Comparison of ENCODE assay signal across 13 cellular contexts in genomic region chr11:72681226-72682153, GRCh38. TPM values are rescaled to one million over a fixed set of nuclear protein-coding genes. Genes with fewer than 3 reads are reported as not detected.
DNase-seq lines count a peak whose midpoint lies in the region; ATAC-seq and TF ChIP-seq lines count a peak whose summit lies in the region.
"Had no signal": no experiment of that assay in that cellular context is flagged by ENCODE, and none has a peak within 500 bp of the region (broad histone marks: within the 10 kb centered on the region; RNA-seq: fewer than 3 reads in every experiment).

No MANE protein-coding gene starts in this region.

- no peak for TF ChIP-seq CTCF in PC-9 (conservative IDR thresholded peaks at IDR 0.05)
- no peak for TF ChIP-seq CTCF in MCF 10A (IDR thresholded peaks at IDR 0.05; ENCODE audit: unreplicated experiment)
- TF ChIP-seq CTCF in omental fat pad (IDR thresholded peaks at IDR 0.05) = no peak

- H3K9me3 Mint-ChIP-seq in MCF 10A (ENCODE audit: unreplicated experiment) = no peaks in the 10 kb centered on the region

- peaks cover 15% of the 10 kb centered on the region; the same call in 1 of the 2 replicates for H4K20me1 ChIP-seq in PC-9 (ENCODE audit: insufficient read depth)

- peaks cover 27% of the 10 kb centered on the region for H3K27me3 ChIP-seq in PC-9 (ENCODE audit: insufficient read depth, low read depth)

- BruUV-seq in PC-9 (replicated peaks; lab: Mats Ljungman, UMichigan) = TSS peak; percentile 12
- no TSS peak for BruUV-seq in MCF 10A (replicated peaks; lab: Mats Ljungman, UMichigan)

- H3K9me2 ChIP-seq in PC-9 (ENCODE audit: insufficient read depth) = no peaks in the 10 kb centered on the region

- no peaks in the 10 kb centered on the region for H3K79me2 ChIP-seq in PC-9 (ENCODE audit: low read depth)

- peak; percentile 28 for TF ChIP-seq POLR2A in GM19099 (IDR thresholded peaks at IDR 0.05; ENCODE audit: extremely low read depth, insufficient read length, low read depth)

- H3K4me1 ChIP-seq in PC-9 (replicated peaks; ENCODE audit: insufficient read depth) = 0 out of 2 replicates have a peak, but pooled peaks cover 3% of the 10 kb centered on the region
- H3K4me1 ChIP-seq: Caco-2 had no signal

- H3F3A ChIP-seq in PC-9 (ENCODE audit: insufficient read depth, low read depth) = peaks cover 10% of the 10 kb centered on the region; the same call in 1 of the 2 replicates

- H2AFZ ChIP-seq in PC-9 = no peak overlapping the region

- peaks cover 30% of the 10 kb centered on the region for H3K36me3 Mint-ChIP-seq in MCF 10A (ENCODE audit: insufficient read depth, unreplicated experiment)

- no peak overlapping the region for H3K4me2 ChIP-seq in PC-9

- no peak overlapping the region for H3K27ac ChIP-seq in PC-9
- H3K27ac ChIP-seq: cardiac muscle cell, esophagus muscularis mucosa had no signal

- CTCF ChIA-PET in PC-9 (lab: Charles Lee) = interaction anchor here (0.6 kb wide), 1 partner anchor 110 kb away, joined by 3 read pairs; no protein-coding TSS in a partner anchor
- CTCF ChIA-PET in MCF 10A (lab: Yijun Ruan, JAX) = interaction anchor here (0.5 to 3.5 kb wide), 13 partner anchors 11 to 693 kb away, joined by 3 to 24 read pairs (median 4); partner anchors contain the start of gene P2RY2

- H3K27me3 Mint-ChIP-seq in MCF 10A (ENCODE audit: insufficient read depth, unreplicated experiment) = peaks cover 37% of the 10 kb centered on the region

- DNase-seq in PC-9 = no peak
- peak in 27 of 51 donors; percentile 9 to 81 (median 35) for DNase-seq in hypothalamus (lab: John Stamatoyannopoulos, UW)
- DNase-seq in renal cortical epithelial cell (ENCODE audit: low read depth) = peak; percentile 4
- DNase-seq in MCF 10A (ENCODE audit: unreplicated experiment) = no peak
- DNase-seq in SK-N-DZ (ENCODE audit: low spot score) = no peak
- no peak for DNase-seq in omental fat pad (ENCODE audit: low spot score)
- DNase-seq: activated CD4-positive, alpha-beta T cell treated with anti-CD3 and anti-CD28 coated beads for 36 hours; activated T-cell treated with anti-CD3 and anti-CD28 coated beads, Interleukin-2, amount 50 U/mL, for 48 hours; Caco-2; SW 1271 had no signal

- ATAC-seq in omental fat pad (ENCODE audit: low FRiP score) = no peak
- ATAC-seq: activated CD4-positive, alpha-beta T cell treated with anti-CD3 and anti-CD28 coated beads for 36 hours had no signal

- H3K4me3 ChIP-seq in PC-9 = no peak overlapping the region
- H3K4me3 ChIP-seq: cardiac muscle cell, esophagus muscularis mucosa had no signal

- H3K27ac Mint-ChIP-seq in MCF 10A (ENCODE audit: low read depth, unreplicated experiment) = no peak overlapping the region
- H3K27ac Mint-ChIP-seq: activated CD4-positive, alpha-beta T cell treated with anti-CD3 and anti-CD28 coated beads for 36 hours had no signal

- H3K36me3 ChIP-seq in PC-9 (ENCODE audit: low read depth) = no peaks in the 10 kb centered on the region
- H3K36me3 ChIP-seq: cardiac muscle cell had no signal

- intact Hi-C loops in PC-9 (cut with micrococcal nuclease; ENCODE audit: unreplicated experiment) (loop anchor here (10.0 kb wide), 1 partner anchor 703 kb away; no protein-coding TSS in a partner anchor), MCF 10A (cut with micrococcal nuclease) (loop anchor here (2.0 kb wide), 1 partner anchor 211 kb away; no protein-coding TSS in a partner anchor)

- no peaks in the 10 kb centered on the region for H3K9me3 ChIP-seq in PC-9 (ENCODE audit: insufficient read depth, low read depth)
- H3K9me3 ChIP-seq: Caco-2, esophagus muscularis mucosa had no signal

- peaks cover 4% of the 10 kb centered on the region for H3K4me1 Mint-ChIP-seq in MCF 10A (ENCODE audit: insufficient read depth, unreplicated experiment)

- POLR2A ChIA-PET in PC-9 (lab: Charles Lee; ENCODE audit: unreplicated experiment) (interaction anchor here (0.6 kb wide), 1 partner anchor 150 kb away, joined by 3 read pairs; no protein-coding TSS in a partner anchor), MCF 10A (lab: Yijun Ruan, JAX) (interaction anchor here (0.5 to 1.9 kb wide), 7 partner anchors 11 to 210 kb away, joined by 3 to 4 read pairs (median 3); no protein-coding TSS in a partner anchor)

- no peak overlapping the region for H3K4me3 Mint-ChIP-seq in MCF 10A (ENCODE audit: unreplicated experiment)
- H3K4me3 Mint-ChIP-seq: activated CD4-positive, alpha-beta T cell treated with anti-CD3 and anti-CD28 coated beads for 36 hours had no signal

RNA-seq across cellular contexts. Expression of gene PDE2A, which starts 7.3 kb away (rescaled TPM):
- 9.6 and 12.0 TPM in 2 replicates for total RNA-seq in PC-9 (2021)
- total RNA-seq in renal cortical epithelial cell = 0.50 and 1.9 TPM in 2 replicates
- 1.9 and 3.3 TPM in 2 replicates for total RNA-seq in MCF 10A (2022)
- 8.2 and 12.9 TPM in 2 replicates for polyA plus RNA-seq in SK-N-DZ (2014; cell fraction: cytosol; rRNA removed)
- polyA plus RNA-seq in SK-N-DZ (2014; cell fraction: nucleus; rRNA removed) = 45.4 and 47.9 TPM in 2 replicates
- total RNA-seq in omental fat pad = 100 to 1,000 TPM in 1 of 4 donors, 10 to 100 TPM in 3; 54.0 to 339 (median 84.6) TPM
- polyA plus RNA-seq: cardiac muscle cell had no signal

Comparison
In these comparisons a context has a peak if more than half of its experiments do, and no peak if none do; other contexts are left out.
1. DNase-seq: peak in hypothalamus (27 of 51) and renal cortical epithelial cell (single experiment); none in PC-9 (0 of 2), MCF 10A (single experiment), SK-N-DZ (single experiment) and omental fat pad (single experiment).